In genomic region chr4:142567620-142568451, GRCh38 we compare ENCODE assay signal across 9 cellular contexts.
DNase-seq lines count a peak whose midpoint lies in the region; ATAC-seq and TF ChIP-seq lines count a peak whose summit lies in the region.
"Had no signal": no experiment of that assay in that cellular context is flagged by ENCODE, and none has a peak within 500 bp of the region (broad histone marks: within the 10 kb centered on the region; RNA-seq: fewer than 3 reads in every experiment).

No MANE protein-coding gene starts in this region.

- peak overlapping the region; percentile 85 for H3K27ac Mint-ChIP-seq in activated CD8-positive, alpha-beta memory T cell treated with anti-CD3 and anti-CD28 coated beads, Interleukin-2, amount 10 ng/mL, durations not matched to agents 7 days and 5 days
- peak overlapping the region; percentile 80 for H3K27ac Mint-ChIP-seq in stimulated activated effector memory CD8-positive, alpha-beta T cell treated with anti-CD3 and anti-CD28 coated beads, Interleukin-12 subunit alpha, Interleukin-12 subunit beta, amount 100 ng/mL, for 72 hours

- POLR2A ChIA-PET in Panc1 (lab: Charles Lee), result no interaction called here

- H3K9me3 ChIP-seq in Panc1 (ENCODE audit: control insufficient read depth, insufficient read depth, low read depth, low read length), result no peaks in the 10 kb centered on the region

- in situ Hi-C loops in Panc1 (cut with HindIII; ENCODE audit: low pct_unique_long_range_greater_than_20kb, low sequenced_read_pairs), result no loop called here

- TF ChIP-seq CTCF in Panc1 (IDR thresholded peaks at IDR 0.05), result no peak

- no peaks in the 10 kb centered on the region for H3K4me1 ChIP-seq in Panc1 (ENCODE audit: control insufficient read depth, insufficient read depth, low read length)

- intact Hi-C loops in Panc1 (cut with micrococcal nuclease; ENCODE audit: unreplicated experiment), result no loop called here

- H3K27me3 Mint-ChIP-seq in activated CD8-positive, alpha-beta memory T cell treated with anti-CD3 and anti-CD28 coated beads, Interleukin-2, amount 10 ng/mL, durations not matched to agents 7 days and 5 days, result no peaks in the 10 kb centered on the region

- peak overlapping the region; percentile 79 for H3K4me3 Mint-ChIP-seq in activated CD8-positive, alpha-beta memory T cell treated with anti-CD3 and anti-CD28 coated beads, Interleukin-2, amount 10 ng/mL, durations not matched to agents 7 days and 5 days
- peak overlapping the region; percentile 69 for H3K4me3 Mint-ChIP-seq in stimulated activated effector memory CD8-positive, alpha-beta T cell treated with anti-CD3 and anti-CD28 coated beads, Interleukin-12 subunit alpha, Interleukin-12 subunit beta, amount 100 ng/mL, for 72 hours

- BruUV-seq in Panc1 (replicated peaks; lab: Mats Ljungman, UMichigan), result no TSS peak

- H3K27ac ChIP-seq in Panc1 (ENCODE audit: low read length), result peak overlapping the region; percentile 23; the same call in 1 of the 2 replicates
- peak overlapping the region; percentile 72 for H3K27ac ChIP-seq in epithelial cell of prostate

- H3K36me3 ChIP-seq in Panc1 (ENCODE audit: control insufficient read depth, insufficient read depth, low read length), result no peaks in the 10 kb centered on the region

- H3K4me1 Mint-ChIP-seq in activated CD8-positive, alpha-beta memory T cell treated with anti-CD3 and anti-CD28 coated beads, Interleukin-2, amount 10 ng/mL, durations not matched to agents 7 days and 5 days, result peaks cover 38% of the 10 kb centered on the region
- peaks cover 20% of the 10 kb centered on the region for H3K4me1 Mint-ChIP-seq in stimulated activated effector memory CD8-positive, alpha-beta T cell treated with anti-CD3 and anti-CD28 coated beads, Interleukin-12 subunit alpha, Interleukin-12 subunit beta, amount 100 ng/mL, for 72 hours

- CTCF ChIA-PET in activated CD8-positive, alpha-beta memory T cell treated with anti-CD3 and anti-CD28 coated beads, Interleukin-2, amount 10 ng/mL, durations not matched to agents 7 days and 5 days (lab: Charles Lee), result interaction anchor here (0.5 to 3.3 kb wide), 9 partner anchors 15 to 285 kb away, joined by 3 to 26 read pairs (median 3); no protein-coding TSS in a partner anchor
- CTCF ChIA-PET in Panc1 (lab: Charles Lee), result no interaction called here

- H3K27me3 ChIP-seq in Panc1 (ENCODE audit: control insufficient read depth, insufficient read depth, low read length), result no peaks in the 10 kb centered on the region

- H3K36me3 Mint-ChIP-seq in activated CD8-positive, alpha-beta memory T cell treated with anti-CD3 and anti-CD28 coated beads, Interleukin-2, amount 10 ng/mL, durations not matched to agents 7 days and 5 days, result peaks cover under 1% of the 10 kb centered on the region
- H3K36me3 Mint-ChIP-seq in stimulated activated effector memory CD8-positive, alpha-beta T cell treated with anti-CD3 and anti-CD28 coated beads, Interleukin-12 subunit alpha, Interleukin-12 subunit beta, amount 100 ng/mL, for 72 hours, result peaks cover 6% of the 10 kb centered on the region

- H3K4me3 ChIP-seq in Panc1 (ENCODE audit: low read depth in 2 of 2, low read length in 2 of 2), result no peak overlapping the region

- H3K9me3 Mint-ChIP-seq in activated CD8-positive, alpha-beta memory T cell treated with anti-CD3 and anti-CD28 coated beads, Interleukin-2, amount 10 ng/mL, durations not matched to agents 7 days and 5 days (ENCODE audit: low read depth), result no peaks in the 10 kb centered on the region
- no peaks in the 10 kb centered on the region for H3K9me3 Mint-ChIP-seq in stimulated activated effector memory CD8-positive, alpha-beta T cell treated with anti-CD3 and anti-CD28 coated beads, Interleukin-12 subunit alpha, Interleukin-12 subunit beta, amount 100 ng/mL, for 72 hours

- peak; percentile 4 for ATAC-seq in activated CD8-positive, alpha-beta memory T cell treated with anti-CD3 and anti-CD28 coated beads, Interleukin-2, amount 10 ng/mL, durations not matched to agents 7 days and 5 days
- no peak for ATAC-seq in Panc1
- ATAC-seq in stimulated activated effector memory CD8-positive, alpha-beta T cell treated with anti-CD3 and anti-CD28 coated beads, Interleukin-12 subunit alpha, Interleukin-12 subunit beta, amount 100 ng/mL, for 72 hours, result no peak

- DNase-seq in activated CD8-positive, alpha-beta memory T cell treated with anti-CD3 and anti-CD28 coated beads, Interleukin-2, amount 10 ng/mL, durations not matched to agents 7 days and 5 days, result no peak
- DNase-seq in activated CD8-positive, alpha-beta memory T cell treated with anti-CD3 and anti-CD28 coated beads, Interleukin-2, amount 50 U/mL, for 48 hours, result no peak
- DNase-seq in Panc1 (ENCODE audit: low read depth, low spot score) (no peak), epithelial cell of prostate (ENCODE audit: low read depth, low spot score) (no peak), DMS53 treated with DMSO at 0.1 percent for 48 hours (lab: John Stamatoyannopoulos, UW; ENCODE audit: unreplicated experiment) (no peak), NCI-H1105 (lab: John Stamatoyannopoulos, UW) (no peak)
- DNase-seq in stimulated activated effector memory CD8-positive, alpha-beta T cell treated with anti-CD3 and anti-CD28 coated beads, Interleukin-12 subunit alpha, Interleukin-12 subunit beta, amount 100 ng/mL, for 72 hours (ENCODE audit: low spot score in 2 of 2), result no peak
- DNase-seq in stimulated activated CD4-positive, alpha-beta T cell treated with anti-CD3 and anti-CD28 coated beads, Interleukin-15, amount 100 ng/mL, for 24 hours, result no peak
- DNase-seq: NCI-H510A had no signal
